Comparison of ENCODE assay signal across 8 cellular contexts in genomic region chr16:27400751-27401620, GRCh38. TPM values are rescaled to one million over a fixed set of nuclear protein-coding genes. Genes with fewer than 3 reads are reported as not detected.
DNase-seq lines count a peak whose midpoint lies in the region; ATAC-seq and TF ChIP-seq lines count a peak whose summit lies in the region.

No MANE protein-coding gene starts in this region.

- H3K9me3 Mint-ChIP-seq in activated CD8-positive, alpha-beta memory T cell treated with anti-CD3 and anti-CD28 coated beads, Interleukin-2, amount 10 ng/mL, durations not matched to agents 7 days and 5 days (ENCODE audit: low read depth), result no peaks in the 10 kb centered on the region
- H3K9me3 Mint-ChIP-seq in stimulated activated naive CD8-positive, alpha-beta T cell treated with anti-CD3 and anti-CD28 coated beads, Interleukin-15, amount 100 ng/mL, for 72 hours, result peaks cover 2% of the 10 kb centered on the region in 2 donors

- DNase-seq in activated CD8-positive, alpha-beta memory T cell treated with anti-CD3 and anti-CD28 coated beads, Interleukin-2, amount 10 ng/mL, durations not matched to agents 7 days and 5 days, result peak; percentile 40
- DNase-seq in activated CD8-positive, alpha-beta memory T cell treated with anti-CD3 and anti-CD28 coated beads for 24 hours, result no peak
- DNase-seq in effector memory CD4-positive, alpha-beta T cell, result no peak
- DNase-seq in stimulated activated naive CD8-positive, alpha-beta T cell treated with anti-CD3 and anti-CD28 coated beads, Interleukin-15, amount 100 ng/mL, for 72 hours, result no peak
- DNase-seq in iPS-NIHi11 (ENCODE audit: low spot score), result no peak
- DNase-seq in mucosa of descending colon, result no peak

- H2AFZ ChIP-seq in OCI-LY3 (ENCODE audit: low read depth, low read length), result no peak overlapping the region; the same call in 1 of the 2 replicates

- peaks cover 53% of the 10 kb centered on the region for H3K4me1 Mint-ChIP-seq in activated CD8-positive, alpha-beta memory T cell treated with anti-CD3 and anti-CD28 coated beads, Interleukin-2, amount 10 ng/mL, durations not matched to agents 7 days and 5 days
- H3K4me1 Mint-ChIP-seq in stimulated activated naive CD8-positive, alpha-beta T cell treated with anti-CD3 and anti-CD28 coated beads, Interleukin-15, amount 100 ng/mL, for 72 hours, result peaks cover 44% of the 10 kb centered on the region

- no peak for ATAC-seq in activated CD8-positive, alpha-beta memory T cell treated with anti-CD3 and anti-CD28 coated beads, Interleukin-2, amount 10 ng/mL, durations not matched to agents 7 days and 5 days
- ATAC-seq in stimulated activated naive CD8-positive, alpha-beta T cell treated with anti-CD3 and anti-CD28 coated beads, Interleukin-15, amount 100 ng/mL, for 72 hours, result no peak
- no peak for ATAC-seq in HG03442 (IDR thresholded peaks at IDR 0.05; ENCODE audit: unreplicated experiment)
- no peak for ATAC-seq in mucosa of descending colon

- H3K4me1 ChIP-seq in OCI-LY3 (ENCODE audit: low read length) (peaks cover 67% of the 10 kb centered on the region), mucosa of descending colon (ENCODE audit: low read depth) (no peaks in the 10 kb centered on the region)
- H3K4me1 ChIP-seq in effector memory CD4-positive, alpha-beta T cell (ENCODE audit: control insufficient read depth, insufficient read depth, low read length, poor library complexity, severe bottlenecking), result peaks cover 36% of the 10 kb centered on the region

- H3K4me3 Mint-ChIP-seq in activated CD8-positive, alpha-beta memory T cell treated with anti-CD3 and anti-CD28 coated beads, Interleukin-2, amount 10 ng/mL, durations not matched to agents 7 days and 5 days, result no peak overlapping the region
- peak overlapping the region; percentile 96 to 99 for H3K4me3 Mint-ChIP-seq in stimulated activated naive CD8-positive, alpha-beta T cell treated with anti-CD3 and anti-CD28 coated beads, Interleukin-15, amount 100 ng/mL, for 72 hours

- peak overlapping the region; percentile 96 for H3K4me3 ChIP-seq in OCI-LY3 (ENCODE audit: low read length)
- no peak overlapping the region for H3K4me3 ChIP-seq in effector memory CD4-positive, alpha-beta T cell (ENCODE audit: insufficient read depth, low read depth, low read length, poor library complexity, severe bottlenecking)
- H3K4me3 ChIP-seq in mucosa of descending colon, result no peak overlapping the region

- H3K36me3 ChIP-seq in OCI-LY3 (replicated peaks; ENCODE audit: low read depth, low read length) (peaks cover 34% of the 10 kb centered on the region), mucosa of descending colon (ENCODE audit: low read depth) (no peaks in the 10 kb centered on the region)
- no peaks in the 10 kb centered on the region for H3K36me3 ChIP-seq in effector memory CD4-positive, alpha-beta T cell (ENCODE audit: control insufficient read depth, insufficient read depth, low read length)

- no peak overlapping the region for H3K27ac Mint-ChIP-seq in activated CD8-positive, alpha-beta memory T cell treated with anti-CD3 and anti-CD28 coated beads, Interleukin-2, amount 10 ng/mL, durations not matched to agents 7 days and 5 days
- peak overlapping the region in 1 of 2 donors; percentile 20 for H3K27ac Mint-ChIP-seq in stimulated activated naive CD8-positive, alpha-beta T cell treated with anti-CD3 and anti-CD28 coated beads, Interleukin-15, amount 100 ng/mL, for 72 hours

- peak overlapping the region; percentile 100 for H3K4me2 ChIP-seq in OCI-LY3 (ENCODE audit: low read length)

- no peaks in the 10 kb centered on the region for H3K27me3 ChIP-seq in OCI-LY3 (ENCODE audit: low read depth, low read length)
- H3K27me3 ChIP-seq in effector memory CD4-positive, alpha-beta T cell (replicated peaks; ENCODE audit: control insufficient read depth, insufficient read depth, low read length, poor library complexity, severe bottlenecking), result no peaks in the 10 kb centered on the region

- TF ChIP-seq CTCF in OCI-LY3 (IDR thresholded peaks at IDR 0.05; ENCODE audit: low read depth, low read length), result no peak
- TF ChIP-seq CTCF in mucosa of descending colon (IDR thresholded peaks at IDR 0.05), result no peak

- peaks cover 64% of the 10 kb centered on the region for H3K79me2 ChIP-seq in OCI-LY3 (ENCODE audit: low read length)

- no peaks in the 10 kb centered on the region for H3K27me3 Mint-ChIP-seq in activated CD8-positive, alpha-beta memory T cell treated with anti-CD3 and anti-CD28 coated beads, Interleukin-2, amount 10 ng/mL, durations not matched to agents 7 days and 5 days
- H3K27me3 Mint-ChIP-seq in stimulated activated naive CD8-positive, alpha-beta T cell treated with anti-CD3 and anti-CD28 coated beads, Interleukin-15, amount 100 ng/mL, for 72 hours, result no peaks in the 10 kb centered on the region

- CTCF ChIA-PET in activated CD8-positive, alpha-beta memory T cell treated with anti-CD3 and anti-CD28 coated beads, Interleukin-2, amount 10 ng/mL, durations not matched to agents 7 days and 5 days (lab: Charles Lee), result interaction anchor here (0.8 to 3.4 kb wide), 9 partner anchors 9 to 231 kb away, joined by 3 to 22 read pairs (median 3); no protein-coding TSS in a partner anchor

- peak overlapping the region; percentile 100 for H3K9ac ChIP-seq in OCI-LY3 (ENCODE audit: low read length)

- peaks cover 12% of the 10 kb centered on the region for H3K36me3 Mint-ChIP-seq in activated CD8-positive, alpha-beta memory T cell treated with anti-CD3 and anti-CD28 coated beads, Interleukin-2, amount 10 ng/mL, durations not matched to agents 7 days and 5 days

- H4K20me1 ChIP-seq in OCI-LY3 (ENCODE audit: insufficient read depth, low read length), result no peaks in the 10 kb centered on the region

- intact Hi-C loops in mucosa of descending colon (cut with DNase I, micrococcal nuclease), result no loop called here

- H3K9me3 ChIP-seq in OCI-LY3 (ENCODE audit: insufficient read depth, low read length) (peaks cover 9% of the 10 kb centered on the region; the same call in 1 of the 2 replicates), mucosa of descending colon (no peaks in the 10 kb centered on the region)
- H3K9me3 ChIP-seq in effector memory CD4-positive, alpha-beta T cell (ENCODE audit: control insufficient read depth, low read length), result no peaks in the 10 kb centered on the region

- H3K27ac ChIP-seq in OCI-LY3 (ENCODE audit: low read length), result peak overlapping the region; percentile 98
- H3K27ac ChIP-seq in effector memory CD4-positive, alpha-beta T cell (ENCODE audit: insufficient read depth, low read length, poor library complexity, severe bottlenecking), result peak overlapping the region; percentile 83

RNA-seq across cellular contexts. Expression of gene IL21R, which starts 1.0 kb away (rescaled TPM):
- 10 to 100 TPM; 24.6 to 38.0 TPM for total RNA-seq in activated CD8-positive, alpha-beta memory T cell treated with anti-CD3 and anti-CD28 coated beads, Interleukin-2, amount 10 ng/mL, durations not matched to agents 7 days and 5 days
- total RNA-seq in mucosa of descending colon, result 1 to 10 TPM in 2 of 3 donors, under 1 TPM in 1; 0.47 to 1.4 (median 1.0) TPM

Comparison
In these comparisons a context has a peak if more than half of its experiments do, and no peak if none do; other contexts are left out.
1. RNA of gene IL21R, which starts 1.0 kb away (total RNA-seq): 24.6 to 38.0 TPM in activated CD8-positive, alpha-beta memory T cell treated with anti-CD3 and anti-CD28 coated beads, Interleukin-2, amount 10 ng/mL, durations not matched to agents 7 days and 5 days; 0.47 to 1.4 TPM in mucosa of descending colon; every median in the first group is over 10 times any median in the second.